In the genomic region with DNA sequence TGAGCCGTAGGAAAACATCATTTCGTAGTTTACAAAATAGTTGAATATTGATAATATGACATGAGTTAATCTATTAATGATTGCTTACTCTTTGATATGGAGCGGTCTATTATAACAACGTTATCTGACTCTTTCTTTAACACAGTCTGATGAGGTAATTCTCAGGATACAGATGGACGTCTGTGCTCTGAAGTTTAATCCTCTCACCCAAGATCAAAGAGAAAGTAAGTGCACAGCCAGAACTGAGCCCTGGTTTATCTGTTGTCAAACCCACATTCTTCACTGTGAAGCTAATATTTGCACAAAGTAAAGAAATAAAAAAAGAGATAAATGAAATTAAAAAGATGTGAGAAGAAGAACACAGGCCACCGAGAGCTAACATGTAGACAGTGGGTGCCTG, we compare ENCODE assay signal across 17 cellular contexts.
DNase-seq lines count a peak whose midpoint lies in the region; ATAC-seq, FAIRE-seq and TF ChIP-seq lines count a peak whose summit lies in the region.
"Had no signal": no experiment of that assay in that cellular context is flagged by ENCODE, and none has a peak within 500 bp of the region (broad histone marks: within the 10 kb centered on the region; RNA-seq: fewer than 3 reads in every experiment).

No MANE protein-coding gene starts in this region.

- no peak for TF ChIP-seq CTCF in lower lobe of right lung (IDR thresholded peaks at IDR 0.05)

- ATAC-seq in HG02759 (IDR thresholded peaks at IDR 0.05; ENCODE audit: unreplicated experiment) = no peak
- no peak for ATAC-seq in lower lobe of right lung
- ATAC-seq: HCT116 had no signal

- H3K36me3 ChIP-seq in small intestine (ENCODE audit: control insufficient read depth in 2 of 2, insufficient read depth in 2 of 2, low read length in 2 of 2) (no peaks in the 10 kb centered on the region), lower lobe of right lung (no peaks in the 10 kb centered on the region)
- H3K36me3 ChIP-seq: BLaER1 had no signal

- whole genome bisulfite sequencing in small intestine, 3 donors = 15 to 60% (median 23%) methylated on average over 6 of the region's 6 CpGs

- H3K4me1 ChIP-seq in small intestine (ENCODE audit: control insufficient read depth in 2 of 2, insufficient read depth in 1 of 2, low read depth in 1 of 2, low read length in 1 of 2) = peaks cover 0 to 3% of the 10 kb centered on the region in 2 donors
- no peaks in the 10 kb centered on the region for H3K4me1 ChIP-seq in lower lobe of right lung
- H3K4me1 ChIP-seq: BLaER1 had no signal

- H3K9me3 ChIP-seq in small intestine (ENCODE audit: control insufficient read depth, low read depth) (no peaks in the 10 kb centered on the region), lower lobe of right lung (no peaks in the 10 kb centered on the region)

- intact Hi-C loops in lower lobe of right lung (cut with DNase I) = no loop called here

- DNase-seq in DMS 273 (lab: John Stamatoyannopoulos, UW; ENCODE audit: unreplicated experiment) (peak; percentile 30), DMS 273 treated with DMSO at 0.1 percent for 48 hours (lab: John Stamatoyannopoulos, UW) (no peak), NCI-H524 treated with DMSO at 0.1 percent for 48 hours (lab: John Stamatoyannopoulos, UW) (peak; percentile 15), dermis blood vessel endothelial cell (peak; percentile 44), small intestine (peak; percentile 61), lower lobe of right lung (no peak), NCI-H1092 treated with DMSO at 0.1 percent for 48 hours (lab: John Stamatoyannopoulos, UW) (no peak)
- DNase-seq: Calu3; CD4-positive, CD25-positive, alpha-beta regulatory T cell; GM23248; IMR-90; KBM-7 had no signal

- FAIRE-seq in small intestine (lab: Jason Lieb, UNC) = no peak
- FAIRE-seq: H54 had no signal

- H3K4me3 ChIP-seq in small intestine (ENCODE audit: low read depth in 1 of 2, low read length in 2 of 2) (no peak overlapping the region), lower lobe of right lung (no peak overlapping the region)
- H3K4me3 ChIP-seq: BLaER1, GM23248 had no signal

- H3K27me3 ChIP-seq in small intestine (ENCODE audit: control insufficient read depth in 2 of 2, insufficient read depth in 2 of 2, low read length in 2 of 2) (no peaks in the 10 kb centered on the region), lower lobe of right lung (ENCODE audit: low read depth) (no peaks in the 10 kb centered on the region)
- H3K27me3 ChIP-seq: BLaER1 had no signal

- H3K27ac ChIP-seq in small intestine (ENCODE audit: low read depth in 1 of 2, low read length in 1 of 2) (peak overlapping the region in 1 of 2 donors; percentile 20), lower lobe of right lung (no peak overlapping the region)
- H3K27ac ChIP-seq: 22Rv1, BLaER1, GM23248 had no signal

Comparison
In these comparisons a context has a peak if more than half of its experiments do, and no peak if none do; other contexts are left out.
1. DNase-seq: peak in DMS 273 (single experiment), NCI-H524 treated with DMSO at 0.1 percent for 48 hours (single experiment), dermis blood vessel endothelial cell (single experiment) and small intestine (single experiment); none in DMS 273 treated with DMSO at 0.1 percent for 48 hours (single experiment), lower lobe of right lung (single experiment) and NCI-H1092 treated with DMSO at 0.1 percent for 48 hours (single experiment).